Comparison of ENCODE assay signal across 12 cellular contexts in the genomic region with DNA sequence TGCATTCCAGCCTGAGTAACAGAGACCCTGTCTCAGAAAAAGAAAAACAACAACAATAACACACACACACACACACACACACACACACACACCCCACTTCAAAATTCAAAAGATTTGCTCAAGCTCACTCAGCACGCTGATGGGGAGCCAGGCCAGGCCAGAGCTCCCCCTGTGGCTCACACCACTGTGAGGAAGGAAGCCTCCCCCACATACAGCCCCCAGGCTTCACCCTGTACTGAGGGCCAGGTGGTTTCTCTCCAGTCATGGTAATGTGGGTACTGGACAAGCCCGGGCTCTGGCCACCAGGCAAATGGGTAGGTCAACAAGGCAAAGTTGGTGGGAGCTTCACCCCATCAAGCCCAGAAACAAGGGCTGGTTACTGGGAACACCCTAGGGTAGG. TPM values are rescaled to one million over a fixed set of nuclear protein-coding genes. Genes with fewer than 3 reads are reported as not detected.
DNase-seq lines count a peak whose midpoint lies in the region; ATAC-seq and TF ChIP-seq lines count a peak whose summit lies in the region.
"Had no signal": no experiment of that assay in that cellular context is flagged by ENCODE, and none has a peak within 500 bp of the region (broad histone marks: within the 10 kb centered on the region; RNA-seq: fewer than 3 reads in every experiment).

No MANE protein-coding gene starts in this region.

- peaks cover 66% of the 10 kb centered on the region for H3K4me1 ChIP-seq in GM23248 (ENCODE audit: insufficient read depth)
- H3K4me1 ChIP-seq in right atrium auricular region = peaks cover 0 to 28% of the 10 kb centered on the region in 2 donors

- POLR2A ChIA-PET in WTC11 (lab: Charles Lee) = interaction anchor here (0.5 to 1.5 kb wide), 2 partner anchors 52 to 281 kb away, joined by 3 to 6 read pairs; partner anchors contain the start of gene SPARC

- no peak overlapping the region for H2AFZ ChIP-seq in GM23248

- peaks cover 3% of the 10 kb centered on the region; the same call in 1 of the 2 replicates for H3K36me3 Mint-ChIP-seq in WTC11

- H3K9me3 ChIP-seq in GM23248 (ENCODE audit: low read depth) (no peaks in the 10 kb centered on the region), right atrium auricular region (no peaks in the 10 kb centered on the region)
- H3K9me3 ChIP-seq: BLaER1 had no signal

- DNase-seq in GM23248 (peak; percentile 42), WTC11 (ENCODE audit: low spot score) (peak; percentile 18), right atrium auricular region (ENCODE audit: low spot score) (no peak), sciatic nerve (ENCODE audit: low spot score) (no peak)
- DNase-seq: activated CD4-positive, alpha-beta memory T cell treated with anti-CD3 and anti-CD28 coated beads, Interleukin-2, amount 10 ng/mL, durations not matched to agents 7 days and 5 days; activated naive CD4-positive, alpha-beta T cell; NCI-H146 had no signal

- H4K20me1 ChIP-seq in GM23248 (ENCODE audit: insufficient read depth) = no peaks in the 10 kb centered on the region

- H3K4me3 ChIP-seq in GM23248 = peak overlapping the region; percentile 64; the same call in 1 of the 2 replicates
- H3K4me3 ChIP-seq in right atrium auricular region = no peak overlapping the region
- H3K4me3 ChIP-seq: BLaER1 had no signal

- CTCF ChIA-PET in WTC11 (lab: Charles Lee) = interaction anchor here (0.6 to 8.2 kb wide), 23 partner anchors 9 to 292 kb away, joined by 3 to 167 read pairs (median 16); partner anchors contain the start of genes ATOX1, G3BP1, SLC36A1 and SPARC

- peaks cover 6% of the 10 kb centered on the region; the same call in 1 of the 2 replicates for H3K79me2 ChIP-seq in GM23248 (ENCODE audit: insufficient read depth)

- H3K27me3 ChIP-seq in GM23248 (replicated peaks; ENCODE audit: insufficient read depth) = no peaks in the 10 kb centered on the region
- H3K27me3 ChIP-seq in right atrium auricular region = no peaks in the 10 kb centered on the region
- H3K27me3 ChIP-seq: BLaER1 had no signal

- peak overlapping the region; percentile 78 for H3K4me2 ChIP-seq in GM23248 (ENCODE audit: unreplicated experiment)
- H3K4me2 ChIP-seq: BLaER1 had no signal

- peak; percentile 9 for ATAC-seq in WTC11
- ATAC-seq in sciatic nerve = peak; percentile 2
- ATAC-seq in HG03571 (IDR thresholded peaks at IDR 0.05; ENCODE audit: unreplicated experiment) = no peak
- ATAC-seq in GM19397 (IDR thresholded peaks at IDR 0.05; ENCODE audit: unreplicated experiment) = no peak
- no peak for ATAC-seq in GM19351 (IDR thresholded peaks at IDR 0.05; ENCODE audit: unreplicated experiment)
- ATAC-seq in GM18861 (IDR thresholded peaks at IDR 0.05; ENCODE audit: unreplicated experiment) = no peak

- no peak overlapping the region for H3K4me3 Mint-ChIP-seq in WTC11
- H3K4me3 Mint-ChIP-seq: activated CD4-positive, alpha-beta memory T cell treated with anti-CD3 and anti-CD28 coated beads, Interleukin-2, amount 10 ng/mL, durations not matched to agents 7 days and 5 days had no signal

- H3K36me3 ChIP-seq in GM23248 (ENCODE audit: low read depth) (no peaks in the 10 kb centered on the region), right atrium auricular region (no peaks in the 10 kb centered on the region)

- H3K9me3 Mint-ChIP-seq in WTC11 = no peaks in the 10 kb centered on the region
- H3K9me3 Mint-ChIP-seq: activated CD4-positive, alpha-beta memory T cell treated with anti-CD3 and anti-CD28 coated beads, Interleukin-2, amount 10 ng/mL, durations not matched to agents 7 days and 5 days had no signal

- H3K27me3 Mint-ChIP-seq in WTC11 (ENCODE audit: low read depth) = no peaks in the 10 kb centered on the region
- H3K27me3 Mint-ChIP-seq: activated CD4-positive, alpha-beta memory T cell treated with anti-CD3 and anti-CD28 coated beads, Interleukin-2, amount 10 ng/mL, durations not matched to agents 7 days and 5 days had no signal

- no peaks in the 10 kb centered on the region for H3K9me2 ChIP-seq in GM23248 (ENCODE audit: insufficient read depth)

- peaks cover 17% of the 10 kb centered on the region for H3K4me1 Mint-ChIP-seq in WTC11

- peak overlapping the region; percentile 99 for H3K27ac ChIP-seq in GM23248
- H3K27ac ChIP-seq in right atrium auricular region = peak overlapping the region; percentile 67 to 68
- H3K27ac ChIP-seq: BLaER1 had no signal

- in situ Hi-C loops in GM23248 (cut with MboI) = no loop called here

- peaks cover 64% of the 10 kb centered on the region for H3F3A ChIP-seq in GM23248 (ENCODE audit: insufficient read depth)

- no peak overlapping the region for H3K27ac Mint-ChIP-seq in WTC11
- H3K27ac Mint-ChIP-seq: activated CD4-positive, alpha-beta memory T cell treated with anti-CD3 and anti-CD28 coated beads, Interleukin-2, amount 10 ng/mL, durations not matched to agents 7 days and 5 days had no signal

- intact Hi-C loops in sciatic nerve (cut with DNase I) = no loop called here

- 65 to 81% methylated on average over 2 of the region's 2 CpGs for WGBS in GM23248 (ENCODE audit: low coverage in 1 of 2, low lambda C conversion rate in 2 of 2, missing lambda C conversion rate in 2 of 2), 2 experiments

- no peak for TF ChIP-seq CTCF in WTC11 (IDR thresholded peaks at IDR 0.05)
- no peak for TF ChIP-seq CTCF in right atrium auricular region (IDR thresholded peaks at IDR 0.05)

- peak overlapping the region; percentile 90 for H3K9ac ChIP-seq in GM23248
- H3K9ac ChIP-seq: BLaER1 had no signal

TF ChIP-seq in WTC11, 78 proteins besides CTCF, POLR2A, EP300 and RAD21:
- TF ChIP-seq ZNF671 (CRISPR knock-in tag; IDR thresholded peaks at IDR 0.05) = peak; percentile 34; the same call in 1 of the 2 replicates
- no peak for TF ChIP-seq ZNF232 (CRISPR knock-in tag; IDR thresholded peaks at IDR 0.05)

RNA-seq across cellular contexts. Expression of gene ATOX1, which starts 19.0 kb away (rescaled TPM):
- total RNA-seq in GM23248 (2014; rRNA removed; shearing (Covaris generic)) = 52.2 and 126 TPM in 2 replicates
- 278 and 296 TPM in 2 replicates for polyA plus RNA-seq in GM23248 (2016; fragmentation: Nextera tagmentation; extraction: Ambion mirVana)
- total RNA-seq in WTC11 (2021) (76.4 to 79.3 TPM (median 77.4 TPM) in 3 replicates), right atrium auricular region (10 to 100 TPM; 64.6 to 84.5 TPM), sciatic nerve (47.3 TPM)

RNA-seq across cellular contexts. Expression of gene G3BP1, which starts 32.4 kb away (rescaled TPM):
- 134 and 153 TPM in 2 replicates for total RNA-seq in GM23248 (2014; rRNA removed; shearing (Covaris generic))
- 189 and 190 TPM in 2 replicates for polyA plus RNA-seq in GM23248 (2016; fragmentation: Nextera tagmentation; extraction: Ambion mirVana)
- total RNA-seq in WTC11 (2021) = 396 to 413 TPM (median 400 TPM) in 3 replicates
- 10 to 100 TPM; 57.1 to 60.9 TPM for total RNA-seq in right atrium auricular region
- 151 TPM for total RNA-seq in sciatic nerve

RNA-seq across cellular contexts. Expression of gene SPARC, which starts 52.7 kb away (rescaled TPM):
- total RNA-seq in GM23248 (2014; rRNA removed; shearing (Covaris generic)) = 5,563 and 6,520 TPM in 2 replicates
- 20,092 and 20,398 TPM in 2 replicates for polyA plus RNA-seq in GM23248 (2016; fragmentation: Nextera tagmentation; extraction: Ambion mirVana)
- total RNA-seq in WTC11 (2021) = 357 to 418 TPM (median 358 TPM) in 3 replicates
- total RNA-seq in right atrium auricular region = 100 to 1,000 TPM; 292 to 567 TPM
- total RNA-seq in sciatic nerve = 3,484 TPM

Comparison
In these comparisons a context has a peak if more than half of its experiments do, and no peak if none do; other contexts are left out.
1. DNase-seq: peak in GM23248 (single experiment) and WTC11 (single experiment); none in right atrium auricular region (single experiment) and sciatic nerve (single experiment).
2. ATAC-seq: peak in WTC11 (single experiment) and sciatic nerve (single experiment); none in HG03571 (single experiment), GM19397 (single experiment), GM19351 (single experiment) and GM18861 (single experiment).